28 cellular contexts compared by ENCODE assay signal in genomic region chr6:23137596-23137995, GRCh38.
A peak's percentile ranks its signal among the peaks of the same experiment; 100 is the strongest.
DNase-seq lines count a peak whose midpoint lies in the region; ATAC-seq and TF ChIP-seq lines count a peak whose summit lies in the region.
"Had no signal": no experiment of that assay in that cellular context is flagged by ENCODE, and none has a peak within 500 bp of the region (broad histone marks: within the 10 kb centered on the region; RNA-seq: fewer than 3 reads in every experiment).

No MANE protein-coding gene starts in this region.

- H3K4me3 ChIP-seq in LNCaP clone FGC (ENCODE audit: low read depth, low read length) (no peak overlapping the region), hepatocyte (no peak overlapping the region), ovary (no peak overlapping the region)
- H3K4me3 ChIP-seq: skin epidermis, tibial artery had no signal

- H3K9me3 ChIP-seq in hepatocyte (ENCODE audit: low read depth): no peaks in the 10 kb centered on the region
- no peaks in the 10 kb centered on the region for H3K9me3 ChIP-seq in T-helper 17 cell (ENCODE audit: control insufficient read depth, low read length, poor library complexity, severe bottlenecking)
- H3K9me3 ChIP-seq in ovary: no peaks in the 10 kb centered on the region

- no peaks in the 10 kb centered on the region for H3K36me3 ChIP-seq in hepatocyte (replicated peaks; ENCODE audit: insufficient read depth, low read depth)
- no peaks in the 10 kb centered on the region for H3K36me3 ChIP-seq in ovary
- H3K36me3 ChIP-seq: tibial artery had no signal

- TF ChIP-seq EP300 in ovary (IDR thresholded peaks at IDR 0.05): no peak

- WGBS in hepatocyte (ENCODE audit: low lambda C conversion rate, missing lambda C conversion rate): 60% methylated on average over 1 of the region's 1 CpG
- WGBS in ovary, 3 donors: 49 to 56% (median 51%) methylated on average over 1 of the region's 1 CpG

- ATAC-seq in T-helper 17 cell: no peak
- ATAC-seq: activated CD8-positive, alpha-beta T cell treated with anti-CD3 and anti-CD28 coated beads, Interleukin-2, amount 10 ng/mL, durations not matched to agents 7 days and 5 days had no signal

- no peak for TF ChIP-seq CTCF in LNCaP clone FGC (IDR thresholded peaks at IDR 0.05; ENCODE audit: control insufficient read depth, extremely low read depth, insufficient read depth)
- no peak for TF ChIP-seq CTCF in hepatocyte (IDR thresholded peaks at IDR 0.05; ENCODE audit: poor library complexity)
- no peak for TF ChIP-seq CTCF in ovary (IDR thresholded peaks at IDR 0.05)

- DNase-seq in A172 (ENCODE audit: low spot score) (peak; percentile 5), LNCaP clone FGC (ENCODE audit: low read depth) (peak; percentile 7), brain pericyte (ENCODE audit: low read depth, low spot score) (peak; percentile 8), hepatocyte (ENCODE audit: low spot score) (peak; percentile 23), T-helper 17 cell (no peak), posterior vena cava (ENCODE audit: low spot score) (no peak), ovary (no peak), posterior cingulate gyrus (no peak)
- DNase-seq: ACHN; activated CD4-positive, CD25-positive, alpha-beta regulatory T cell treated with anti-CD3 and anti-CD28 coated beads, Interleukin-2, amount 50 U/mL, for 72 hours; activated CD8-positive, alpha-beta T cell treated with anti-CD3 and anti-CD28 coated beads, Interleukin-2, amount 10 ng/mL, durations not matched to agents 7 days and 5 days; activated naive CD4-positive, alpha-beta T cell treated with Interleukin-2 at 50 U/mL for 16 hours; activated T-cell treated with anti-CD3 and anti-CD28 coated beads, Interleukin-2, amount 50 U/mL, for 1 hour; anterior cingulate cortex; C1 segment of cervical spinal cord; GF-D8; hypothalamus; islet precursor cell; mammary epithelial cell; naive B cell; NCI-H187; NCI-H345; stimulated activated CD4-positive, alpha-beta T cell treated with anti-CD3 and anti-CD28 coated beads, Interleukin-2, amount 100 ng/mL, for 48 hours; stimulated activated naive CD4-positive, alpha-beta T cell treated with Interleukin-2 at 50 U/mL for 16 hours; tibial artery had no signal

- no peak overlapping the region for H3K4me2 ChIP-seq in hepatocyte

- no peak overlapping the region for H2AFZ ChIP-seq in hepatocyte
- H2AFZ ChIP-seq: parathyroid adenoma had no signal

- no peaks in the 10 kb centered on the region for H3K79me2 ChIP-seq in hepatocyte
- H3K79me2 ChIP-seq: parathyroid adenoma had no signal

- H3K9me2 ChIP-seq in hepatocyte (replicated peaks; ENCODE audit: insufficient read depth): no peaks in the 10 kb centered on the region

- intact Hi-C loops in posterior vena cava (cut with DNase I): no loop called here
- intact Hi-C loops in ovary (cut with DNase I): no loop called here
- intact Hi-C loops in posterior cingulate gyrus (cut with DNase I): no loop called here

- H3K4me3 Mint-ChIP-seq in T-helper 17 cell: no peak overlapping the region
- H3K4me3 Mint-ChIP-seq: activated CD8-positive, alpha-beta T cell treated with anti-CD3 and anti-CD28 coated beads, Interleukin-2, amount 10 ng/mL, durations not matched to agents 7 days and 5 days; IgD-negative memory B cell; naive B cell had no signal

- no peak for TF ChIP-seq POLR2A in ovary (IDR thresholded peaks at IDR 0.05)

- H3K27ac ChIP-seq in hepatocyte (no peak overlapping the region), ovary (no peak overlapping the region)
- H3K27ac ChIP-seq: parathyroid adenoma, skin epidermis, tibial artery had no signal

- no peaks in the 10 kb centered on the region for H4K20me1 ChIP-seq in hepatocyte (ENCODE audit: insufficient read depth, poor library complexity, severe bottlenecking)

- no peaks in the 10 kb centered on the region for H3K27me3 ChIP-seq in hepatocyte
- no peaks in the 10 kb centered on the region for H3K27me3 ChIP-seq in ovary
- H3K27me3 ChIP-seq: tibial artery had no signal

- H3K27ac Mint-ChIP-seq in T-helper 17 cell: no peak overlapping the region
- H3K27ac Mint-ChIP-seq: activated CD8-positive, alpha-beta T cell treated with anti-CD3 and anti-CD28 coated beads, Interleukin-2, amount 10 ng/mL, durations not matched to agents 7 days and 5 days; IgD-negative memory B cell; naive B cell had no signal

- H3K4me1 ChIP-seq in hepatocyte (ENCODE audit: insufficient read depth): no peaks in the 10 kb centered on the region
- no peaks in the 10 kb centered on the region for H3K4me1 ChIP-seq in ovary (ENCODE audit: insufficient read depth)
- H3K4me1 ChIP-seq: parathyroid adenoma had no signal

- H3K27me3 Mint-ChIP-seq in T-helper 17 cell: no peaks in the 10 kb centered on the region
- H3K27me3 Mint-ChIP-seq: IgD-negative memory B cell, naive B cell had no signal

- H3K36me3 Mint-ChIP-seq in T-helper 17 cell (ENCODE audit: low read depth): no peaks in the 10 kb centered on the region
- H3K36me3 Mint-ChIP-seq: IgD-negative memory B cell had no signal

- H3K4me1 Mint-ChIP-seq in T-helper 17 cell: no peaks in the 10 kb centered on the region
- H3K4me1 Mint-ChIP-seq: IgD-negative memory B cell, naive B cell had no signal

Comparison
In these comparisons a context has a peak if more than half of its experiments do, and no peak if none do; other contexts are left out.
1. DNase-seq: peak in A172 (single experiment), LNCaP clone FGC (single experiment), brain pericyte (single experiment) and hepatocyte (single experiment); none in T-helper 17 cell (0 of 3), posterior vena cava (single experiment), ovary (0 of 5) and posterior cingulate gyrus (0 of 10).